Comparison of ENCODE assay signal across 1 cellular context in the genomic region with DNA sequence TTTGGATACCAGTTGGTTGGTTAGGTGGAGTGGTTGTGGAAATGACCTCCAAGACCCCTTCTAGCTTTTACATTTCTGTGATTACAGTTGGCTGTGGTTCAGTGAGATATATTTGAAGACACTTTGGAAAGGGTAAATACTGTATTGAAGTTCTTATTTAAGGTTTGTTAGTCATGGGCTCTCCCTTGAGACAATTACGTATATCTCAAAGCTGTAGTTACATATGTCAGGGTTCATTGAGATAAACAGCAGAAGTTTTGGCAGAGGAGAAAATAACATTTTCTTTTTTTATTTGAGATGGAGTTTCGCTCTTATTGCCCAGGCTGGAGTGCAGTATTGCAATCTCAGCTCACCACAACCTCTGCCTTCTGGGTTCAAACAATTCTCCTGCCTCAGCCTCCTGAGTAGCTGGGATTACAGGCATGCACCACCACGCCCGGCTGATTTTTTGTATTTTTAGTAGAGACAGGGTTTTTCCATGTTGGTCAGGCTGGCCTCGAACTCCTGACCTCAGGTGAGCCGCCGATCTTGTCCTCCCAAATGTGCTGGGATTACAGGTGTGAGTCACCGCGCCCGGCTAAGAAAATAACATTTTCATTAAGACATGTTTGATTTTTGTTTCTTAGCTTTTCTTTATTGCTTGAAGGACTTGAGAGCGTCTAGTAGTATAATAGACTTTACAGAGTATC.
TF ChIP-seq lines count a peak whose summit lies in the region.

No MANE protein-coding gene starts in this region.

TF ChIP-seq in endothelial cell of umbilical vein, 7 proteins besides CTCF, POLR2A, EP300 and RAD21:
- TF ChIP-seq FOS (IDR thresholded peaks at IDR 0.05; ENCODE audit: borderline replicate concordance, insufficient read depth, low read length): no peak
- TF ChIP-seq JUN (IDR thresholded peaks at IDR 0.05; ENCODE audit: borderline replicate concordance, insufficient read depth, insufficient read length, low read depth): no peak
- no peak for TF ChIP-seq MAX (IDR thresholded peaks at IDR 0.05; ENCODE audit: insufficient read depth, insufficient read length)
- TF ChIP-seq EZH2 (IDR thresholded peaks at IDR 0.05; ENCODE audit: borderline replicate concordance, low read depth, low read length, severe bottlenecking): no peak
- no peak for TF ChIP-seq POLR2AphosphoS5 (IDR thresholded peaks at IDR 0.05; ENCODE audit: insufficient read depth, low read depth, low read length)
- TF ChIP-seq MYC (IDR thresholded peaks at IDR 0.05; ENCODE audit: low read depth, low read length): no peak
TF ChIP-seq in endothelial cell of umbilical vein: peak in this region for 0.
